ENCODE assay signal across 8 cellular contexts in genomic region chr1:149732781-149733180, GRCh38. TPM values are rescaled to one million over a fixed set of nuclear protein-coding genes. Genes with fewer than 3 reads are reported as not detected.
"Had no signal": no experiment of that assay in that cellular context is flagged by ENCODE, and none has a peak within 500 bp of the region (broad histone marks: within the 10 kb centered on the region; RNA-seq: fewer than 3 reads in every experiment).

No MANE protein-coding gene starts in this region.

RNA-seq across cellular contexts. Expression of gene FCGR1A, which starts 49.7 kb away (rescaled TPM):
- total RNA-seq: OCI-LY7, PC-3, PC-9, Peyer's patch, RPMI7951, SJCRH30, SJSA1, SK-MEL-5 had no signal
